In the genomic region with DNA sequence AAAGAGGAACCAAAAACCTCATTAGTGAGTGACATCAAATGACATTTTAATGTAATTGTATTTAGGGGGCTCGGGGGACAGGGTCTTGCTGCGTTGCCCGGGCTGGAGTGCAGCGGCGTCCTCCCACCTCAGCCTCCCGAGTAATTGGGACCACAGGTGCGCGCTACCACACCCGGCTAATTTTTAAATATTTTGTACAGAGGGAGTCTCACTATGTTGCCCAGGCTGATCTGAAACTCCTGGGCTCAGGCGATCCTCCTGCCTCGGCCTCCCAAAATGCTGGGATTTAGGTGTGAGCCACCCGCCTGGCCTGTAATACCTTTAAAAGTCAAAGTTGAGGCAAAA, we compare ENCODE assay signal across 8 cellular contexts. TPM values are rescaled to one million over a fixed set of nuclear protein-coding genes. Genes with fewer than 3 reads are reported as not detected.
DNase-seq lines count a peak whose midpoint lies in the region; ATAC-seq and TF ChIP-seq lines count a peak whose summit lies in the region.

No MANE protein-coding gene starts in this region.

- TF ChIP-seq CTCF in GM12865 (IDR thresholded peaks at IDR 0.05; ENCODE audit: insufficient read depth, low read depth, low read length, missing control alignments), result no peak
- no peak for TF ChIP-seq CTCF in fibroblast of villous mesenchyme (IDR thresholded peaks at IDR 0.05; ENCODE audit: insufficient read depth, low read depth, low read length)
- TF ChIP-seq CTCF in gastrocnemius medialis (IDR thresholded peaks at IDR 0.05 in 4 of 5, conservative IDR thresholded peaks at IDR 0.05 in 1 of 5), result no peak

- H3K4me1 ChIP-seq in gastrocnemius medialis, result peaks cover 9 to 14% of the 10 kb centered on the region in 2 donors

- H3K27ac ChIP-seq in SK-N-MC (no peak overlapping the region), gastrocnemius medialis (peak overlapping the region; percentile 86 to 90 (median 88))

- no peak for TF ChIP-seq POLR2A in gastrocnemius medialis (IDR thresholded peaks at IDR 0.05)

- no peaks in the 10 kb centered on the region for H3K27me3 ChIP-seq in gastrocnemius medialis

- H3K36me3 ChIP-seq in SK-N-MC (ENCODE audit: insufficient read depth, low read length) (peaks cover 38% of the 10 kb centered on the region), gastrocnemius medialis (peaks cover 0 to 41% of the 10 kb centered on the region in 2 donors)

- intact Hi-C loops in gastrocnemius medialis (cut with DNase I; ENCODE audit: low total_unique reads), result no loop called here

- peak overlapping the region; percentile 84 for H3K9ac ChIP-seq in SK-N-MC (ENCODE audit: insufficient read length)

- H3K4me3 ChIP-seq in GM12865 (ENCODE audit: low read depth, low read length) (peak overlapping the region; percentile 84), SK-N-MC (peak overlapping the region; percentile 96), fibroblast of villous mesenchyme (ENCODE audit: low read depth, low read length) (peak overlapping the region; percentile 81), gastrocnemius medialis (peak overlapping the region; percentile 76 to 100 (median 84))

- H3K9me3 ChIP-seq in SK-N-MC (ENCODE audit: low read depth, low read length) (no peaks in the 10 kb centered on the region), gastrocnemius medialis (no peaks in the 10 kb centered on the region)

- in situ Hi-C loops in gastrocnemius medialis (cut with MboI; ENCODE audit: low sequenced_read_pairs in 4 of 4), result no loop called here

- ATAC-seq in gastrocnemius medialis (no peak), GM21423 (IDR thresholded peaks at IDR 0.05; ENCODE audit: unreplicated experiment) (no peak), HG03342 (IDR thresholded peaks at IDR 0.05; ENCODE audit: unreplicated experiment) (no peak)

- DNase-seq in GM12865 (ENCODE audit: low read depth) (no peak), SK-N-MC (ENCODE audit: low read depth, low spot score) (no peak), fibroblast of villous mesenchyme (ENCODE audit: low read depth) (no peak), gastrocnemius medialis (no peak), CD1c-positive myeloid dendritic cell (ENCODE audit: extremely low spot score) (no peak), SK-N-DZ (ENCODE audit: low spot score) (no peak)

RNA-seq across cellular contexts. Expression of gene SNRNP25, which starts 0.6 kb away (rescaled TPM):
- total RNA-seq in fibroblast of villous mesenchyme, result 15.5 and 22.5 TPM in 2 replicates
- total RNA-seq in gastrocnemius medialis, result 10 to 100 TPM; 42.8 to 77.6 (median 69.7) TPM
- 82.8 and 118 TPM in 2 replicates for polyA plus RNA-seq in SK-N-DZ (2014; cell fraction: cytosol; rRNA removed)
- polyA plus RNA-seq in SK-N-DZ (2014; cell fraction: nucleus; rRNA removed), result 39.4 and 52.0 TPM in 2 replicates

RNA-seq across cellular contexts. Expression of gene POLR3K, which starts 0.8 kb away (rescaled TPM):
- total RNA-seq in fibroblast of villous mesenchyme (2.6 and 5.6 TPM in 2 replicates), gastrocnemius medialis (1 to 10 TPM; 2.2 to 3.7 (median 2.9) TPM)
- 22.1 and 27.1 TPM in 2 replicates for polyA plus RNA-seq in SK-N-DZ (2014; cell fraction: cytosol; rRNA removed)
- 13.1 and 25.6 TPM in 2 replicates for polyA plus RNA-seq in SK-N-DZ (2014; cell fraction: nucleus; rRNA removed)

RNA-seq across cellular contexts. Expression of gene RHBDF1, which starts 18.2 kb away (rescaled TPM):
- total RNA-seq in fibroblast of villous mesenchyme (32.8 and 37.4 TPM in 2 replicates), gastrocnemius medialis (10 to 100 TPM in 1 of 4 donors, 1 to 10 TPM in 3; 5.6 to 22.6 (median 9.1) TPM)
- polyA plus RNA-seq in SK-N-DZ (2014; cell fraction: cytosol; rRNA removed), result 0.60 and 3.3 TPM in 2 replicates
- 15.2 and 16.0 TPM in 2 replicates for polyA plus RNA-seq in SK-N-DZ (2014; cell fraction: nucleus; rRNA removed)

RNA-seq across cellular contexts. Expression of gene MPG, which starts 23.8 kb away (rescaled TPM):
- total RNA-seq in fibroblast of villous mesenchyme (161 and 277 TPM in 2 replicates), gastrocnemius medialis (100 to 1,000 TPM in 1 of 4 donors, 10 to 100 TPM in 3; 75.0 to 124 (median 83.0) TPM)
- polyA plus RNA-seq in SK-N-DZ (2014; cell fraction: cytosol; rRNA removed), result 69.5 and 87.0 TPM in 2 replicates
- polyA plus RNA-seq in SK-N-DZ (2014; cell fraction: nucleus; rRNA removed), result 45.3 and 75.7 TPM in 2 replicates
